ENCODE assay signal across 8 cellular contexts in genomic region chr10:14074062-14074884, GRCh38.
A peak's percentile ranks its signal among the peaks of the same experiment; 100 is the strongest.
DNase-seq lines count a peak whose midpoint lies in the region; ATAC-seq and TF ChIP-seq lines count a peak whose summit lies in the region.

No MANE protein-coding gene starts in this region.

- peak; percentile 57 for DNase-seq in HEK293T (ENCODE audit: extremely low spot score)
- DNase-seq in RKO (ENCODE audit: low spot score) = peak; percentile 44
- DNase-seq in glomerular endothelial cell (ENCODE audit: extremely low read depth, low read depth, low spot score) = peak; percentile 77
- no peak for DNase-seq in hippocampal formation (lab: John Stamatoyannopoulos, UW)
- DNase-seq in NOMO-1 treated with DMSO at 0.1 percent for 48 hours (lab: John Stamatoyannopoulos, UW; ENCODE audit: unreplicated experiment) = no peak
- no peak for DNase-seq in spleen

- POLR2A ChIA-PET in HEK293T (lab: Yijun Ruan, JAX) = interaction anchor here (0.9 to 1.1 kb wide), 2 partner anchors 8 to 26 kb away, joined by 3 to 4 read pairs; no protein-coding TSS in a partner anchor

- intact Hi-C loops in spleen (cut with DNase I; ENCODE audit: low total_unique reads) = no loop called here

- H3K27me3 ChIP-seq in skeletal muscle tissue (ENCODE audit: control insufficient read depth in 3 of 3, insufficient read depth in 3 of 3, low read length in 3 of 3) (no peaks in the 10 kb centered on the region), spleen (replicated peaks in 1 of 7) (peaks cover 0 to 24% (median 0%) of the 10 kb centered on the region in 7 donors)

- no peak for TF ChIP-seq POLR2A in spleen (IDR thresholded peaks at IDR 0.05)

- no peak overlapping the region for H3K9ac ChIP-seq in skeletal muscle tissue (ENCODE audit: low read depth in 1 of 3, low read length in 3 of 3)

- H3K4me3 ChIP-seq in skeletal muscle tissue (ENCODE audit: low read length in 3 of 3) = peak overlapping the region; percentile 20 to 51 (median 38)
- H3K4me3 ChIP-seq in spleen = no peak overlapping the region

- H3K9me3 ChIP-seq in skeletal muscle tissue (ENCODE audit: control insufficient read depth in 3 of 3, low read length in 3 of 3) (peaks cover 0 to 6% (median 4%) of the 10 kb centered on the region in 3 donors), spleen (peaks cover 0 to 12% (median 7%) of the 10 kb centered on the region in 8 donors)

- 69 to 88% (median 78%) methylated on average over 17 of the region's 17 CpGs for WGBS in spleen, 5 donors

- H3K27ac ChIP-seq in skeletal muscle tissue (ENCODE audit: low read depth, low read length) (no peak overlapping the region), spleen (peak overlapping the region in 4 of 8 donors; percentile 28 to 48 (median 39))

- TF ChIP-seq CTCF in spleen (IDR thresholded peaks at IDR 0.05 in 8 of 11, conservative IDR thresholded peaks at IDR 0.05 in 3 of 11) = no peak

- CTCF ChIA-PET in HEK293T (lab: Yijun Ruan, JAX) = interaction anchor here (0.6 kb wide), 2 partner anchors 42 to 121 kb away, joined by 3 read pairs; no protein-coding TSS in a partner anchor

- no peak for ATAC-seq in GM19452 (IDR thresholded peaks at IDR 0.05; ENCODE audit: unreplicated experiment)

- peaks cover 11 to 13% (median 11%) of the 10 kb centered on the region in 3 donors for H3K4me1 ChIP-seq in skeletal muscle tissue (ENCODE audit: control insufficient read depth in 3 of 3, insufficient read depth in 3 of 3, low read length in 3 of 3)
- H3K4me1 ChIP-seq in spleen = no peaks in the 10 kb centered on the region

- H3K36me3 ChIP-seq in skeletal muscle tissue (ENCODE audit: control insufficient read depth in 3 of 3, insufficient read depth in 3 of 3, low read length in 3 of 3) = no peaks in the 10 kb centered on the region
- no peaks in the 10 kb centered on the region for H3K36me3 ChIP-seq in spleen

TF ChIP-seq in HEK293T, 16 proteins besides CTCF, POLR2A, EP300 and RAD21:
- TF ChIP-seq FOXK2 (IDR thresholded peaks at IDR 0.05) (no peak), LEF1 (IDR thresholded peaks at IDR 0.05; ENCODE audit: borderline replicate concordance) (no peak), L3MBTL2 (conservative IDR thresholded peaks at IDR 0.05) (no peak), CTBP1 (IDR thresholded peaks at IDR 0.05; ENCODE audit: borderline replicate concordance) (no peak), PKNOX1 (IDR thresholded peaks at IDR 0.05) (no peak), ARNT (IDR thresholded peaks at IDR 0.05) (no peak), TARDBP (IDR thresholded peaks at IDR 0.05) (no peak), BHLHE40 (IDR thresholded peaks at IDR 0.05; ENCODE audit: borderline replicate concordance) (no peak), FOXM1 (IDR thresholded peaks at IDR 0.05; ENCODE audit: borderline replicate concordance) (no peak), ZNF384 (IDR thresholded peaks at IDR 0.05) (no peak), ELF4 (IDR thresholded peaks at IDR 0.05) (no peak), SP1 (IDR thresholded peaks at IDR 0.05) (no peak), NFRKB (IDR thresholded peaks at IDR 0.05) (no peak), HDGF (IDR thresholded peaks at IDR 0.05; ENCODE audit: borderline replicate concordance) (no peak), SUZ12 (IDR thresholded peaks at IDR 0.05) (no peak)

Comparison
In these comparisons a context has a peak if more than half of its experiments do, and no peak if none do; other contexts are left out.
1. DNase-seq: peak in HEK293T (single experiment), RKO (single experiment) and glomerular endothelial cell (single experiment); none in hippocampal formation (0 of 2), NOMO-1 treated with DMSO at 0.1 percent for 48 hours (single experiment) and spleen (single experiment).
2. H3K4me3 ChIP-seq: peak in skeletal muscle tissue (3 of 3); none in spleen (0 of 8).